ENCODE assay signal across 10 cellular contexts in genomic region chr19:18675779-18676178, GRCh38. TPM values are rescaled to one million over a fixed set of nuclear protein-coding genes. Genes with fewer than 3 reads are reported as not detected.
DNase-seq lines count a peak whose midpoint lies in the region; ATAC-seq and TF ChIP-seq lines count a peak whose summit lies in the region.
"Had no signal": no experiment of that assay in that cellular context is flagged by ENCODE, and none has a peak within 500 bp of the region (broad histone marks: within the 10 kb centered on the region; RNA-seq: fewer than 3 reads in every experiment).

No MANE protein-coding gene starts in this region.

- 72 to 100% methylated on average over 1 to 5 of the region's 5 CpGs for WGBS in endodermal cell (ENCODE audit: insufficient coverage in 1 of 2, insufficient read length in 1 of 2), 2 experiments

- H3K27ac ChIP-seq in endodermal cell (ENCODE audit: low read depth, low read length) (no peak overlapping the region), gastrocnemius medialis (no peak overlapping the region)
- H3K27ac ChIP-seq: SJSA1 had no signal

- no peaks in the 10 kb centered on the region for H3K36me3 Mint-ChIP-seq in endodermal cell (ENCODE audit: low read depth)

- no peaks in the 10 kb centered on the region for H3K9me3 Mint-ChIP-seq in endodermal cell
- H3K9me3 Mint-ChIP-seq: CD8-positive, alpha-beta memory T cell had no signal

- in situ Hi-C loops in gastrocnemius medialis (cut with MboI; ENCODE audit: low sequenced_read_pairs in 4 of 4): loop anchor here in 2 of 4 donors (10.0 to 25.0 kb wide), 2 partner anchors 81 to 213 kb away; no protein-coding TSS in a partner anchor

- H3K9ac ChIP-seq in endodermal cell (ENCODE audit: extremely low read depth, low read length, poor library complexity, severe bottlenecking): no peak overlapping the region

- no peak overlapping the region for H3K27ac Mint-ChIP-seq in endodermal cell
- H3K27ac Mint-ChIP-seq: CD8-positive, alpha-beta memory T cell had no signal

- H3K4me3 ChIP-seq in endodermal cell (ENCODE audit: low read length) (no peak overlapping the region), gastrocnemius medialis (no peak overlapping the region)
- H3K4me3 ChIP-seq: SJSA1 had no signal

- no peaks in the 10 kb centered on the region for H3K9me3 ChIP-seq in endodermal cell (ENCODE audit: control insufficient read depth, low read length)
- H3K9me3 ChIP-seq in gastrocnemius medialis: no peaks in the 10 kb centered on the region
- H3K9me3 ChIP-seq: SJSA1 had no signal

- ATAC-seq in gastrocnemius medialis (no peak), GM18858 (IDR thresholded peaks at IDR 0.05; ENCODE audit: unreplicated experiment) (no peak), HG03457 (IDR thresholded peaks at IDR 0.05; ENCODE audit: unreplicated experiment) (no peak)

- peak; percentile 30 for DNase-seq in activated T-cell treated with anti-CD3 and anti-CD28 coated beads, Interleukin-2, amount 50 U/mL, for 1 hour
- DNase-seq in activated T-cell treated with anti-CD3 and anti-CD28 coated beads for 4 hours: no peak
- peak; percentile 25 for DNase-seq in RPMI8226
- peak; percentile 80 for DNase-seq in endodermal cell
- DNase-seq in gastrocnemius medialis: no peak
- no peak for DNase-seq in putamen (ENCODE audit: low spot score)

- H3K27me3 Mint-ChIP-seq in endodermal cell (ENCODE audit: insufficient read depth): no peaks in the 10 kb centered on the region

- no peak overlapping the region for H3K4me3 Mint-ChIP-seq in endodermal cell
- H3K4me3 Mint-ChIP-seq: CD8-positive, alpha-beta memory T cell had no signal

- no peaks in the 10 kb centered on the region for H3K4me1 ChIP-seq in endodermal cell (ENCODE audit: control insufficient read depth, insufficient read depth, low read length)
- H3K4me1 ChIP-seq in gastrocnemius medialis: peaks cover 29 to 57% of the 10 kb centered on the region in 2 donors

- TF ChIP-seq CTCF in endodermal cell (conservative IDR thresholded peaks at IDR 0.05): peak; percentile 82
- TF ChIP-seq CTCF in gastrocnemius medialis (IDR thresholded peaks at IDR 0.05 in 4 of 5, conservative IDR thresholded peaks at IDR 0.05 in 1 of 5): peak in 4 of 5 experiments; percentile 13 to 55 (median 25)

- H3K27me3 ChIP-seq in endodermal cell (ENCODE audit: control insufficient read depth, insufficient read depth, low read length, poor library complexity, severe bottlenecking) (no peaks in the 10 kb centered on the region), gastrocnemius medialis (no peaks in the 10 kb centered on the region)
- H3K27me3 ChIP-seq: SJSA1 had no signal

- no peak for TF ChIP-seq POLR2A in gastrocnemius medialis (IDR thresholded peaks at IDR 0.05)

- H3K36me3 ChIP-seq in endodermal cell (ENCODE audit: control insufficient read depth, insufficient read depth, low read length) (no peaks in the 10 kb centered on the region), gastrocnemius medialis (no peaks in the 10 kb centered on the region)
- H3K36me3 ChIP-seq: SJSA1 had no signal

- no peaks in the 10 kb centered on the region for H3K4me1 Mint-ChIP-seq in endodermal cell
- H3K4me1 Mint-ChIP-seq: CD8-positive, alpha-beta memory T cell had no signal

- intact Hi-C loops in gastrocnemius medialis (cut with DNase I; ENCODE audit: low total_unique reads): loop anchor here (2.0 to 5.0 kb wide), 2 partner anchors 81 to 213 kb away; no protein-coding TSS in a partner anchor

RNA-seq across cellular contexts. Expression of gene CRTC1, which starts 7.7 kb away (rescaled TPM):
- total RNA-seq in endodermal cell: 10 to 100 TPM; 26.6 to 29.7 TPM
- polyA plus RNA-seq in endodermal cell (2013, experiment 1 of 2): 20.4 TPM
- polyA plus RNA-seq in endodermal cell (2013, experiment 2 of 2): 17.5 TPM
- total RNA-seq in gastrocnemius medialis: 1 to 10 TPM; 2.8 to 8.8 (median 3.7) TPM

RNA-seq across cellular contexts. Expression of gene KLHL26, which starts 39.0 kb away (rescaled TPM):
- total RNA-seq in endodermal cell (10 to 100 TPM in 1 of 2 donors, 1 to 10 TPM in 1; 9.4 to 11.2 TPM), gastrocnemius medialis (10 to 100 TPM in 1 of 4 donors, 1 to 10 TPM in 3; 5.2 to 12.0 (median 7.3) TPM)
- 5.7 TPM for polyA plus RNA-seq in endodermal cell (2013, experiment 1 of 2)
- polyA plus RNA-seq in endodermal cell (2013, experiment 2 of 2): 5.3 TPM

Comparison
In these comparisons a context has a peak if more than half of its experiments do, and no peak if none do; other contexts are left out.
1. DNase-seq: peak in activated T-cell treated with anti-CD3 and anti-CD28 coated beads, Interleukin-2, amount 50 U/mL, for 1 hour (single experiment), RPMI8226 (single experiment) and endodermal cell (single experiment); none in activated T-cell treated with anti-CD3 and anti-CD28 coated beads for 4 hours (single experiment), gastrocnemius medialis (0 of 2) and putamen (single experiment).